In the genomic region with DNA sequence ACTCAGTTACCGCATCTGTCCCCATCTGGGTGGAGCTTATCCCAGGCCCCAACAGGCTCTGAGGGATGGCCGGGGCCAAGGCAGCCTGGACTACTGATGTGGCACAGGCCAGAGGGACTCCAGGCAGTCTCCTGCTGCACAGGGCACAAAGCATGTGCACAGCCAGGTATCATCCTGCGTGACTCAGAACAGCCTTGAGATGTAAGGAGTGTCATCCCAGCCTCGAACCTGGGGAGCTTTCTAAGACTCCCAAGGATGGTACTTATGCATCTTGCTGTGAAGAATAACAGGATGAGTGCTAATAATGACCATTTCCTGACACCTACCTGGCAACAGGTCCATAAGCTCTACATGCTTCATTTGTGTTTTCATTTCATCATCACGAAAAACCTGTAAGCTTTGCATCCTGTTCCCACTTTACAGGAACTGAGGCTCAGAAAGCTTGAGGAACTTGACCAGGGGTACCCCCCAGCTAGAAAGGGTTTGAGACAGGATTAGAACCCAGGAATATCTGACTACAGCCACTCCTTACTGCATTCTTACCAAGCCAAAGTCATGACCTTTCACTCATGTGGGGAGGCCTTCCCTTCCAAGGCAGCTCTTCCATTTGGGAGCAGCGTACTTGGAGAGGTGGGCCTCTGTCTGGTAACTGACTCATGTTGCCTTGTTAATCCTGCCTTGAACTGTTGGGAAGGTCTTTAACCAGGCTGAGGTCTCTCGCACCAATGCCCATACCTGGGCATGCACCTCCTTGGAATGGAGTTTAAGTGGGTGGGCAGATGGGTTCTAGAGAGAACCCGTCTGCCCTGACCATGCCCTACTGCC, we compare ENCODE assay signal across 1 cellular context.
TF ChIP-seq lines count a peak whose summit lies in the region.

No MANE protein-coding gene starts in this region.

TF ChIP-seq in H1, 55 proteins besides CTCF, POLR2A, EP300 and RAD21:
- TF ChIP-seq CEBPB (IDR thresholded peaks at IDR 0.05; ENCODE audit: low read depth, low read length) (no peak), YY1 (IDR thresholded peaks at IDR 0.05; ENCODE audit: low read depth, low read length) (no peak), EZH2 (IDR thresholded peaks at IDR 0.05; ENCODE audit: low read depth, low read length, severe bottlenecking) (peak; percentile 4)
